In genomic region chr1:44842763-44843655, GRCh38 we compare ENCODE assay signal across 8 cellular contexts. TPM values are rescaled to one million over a fixed set of nuclear protein-coding genes. Genes with fewer than 3 reads are reported as not detected.
DNase-seq lines count a peak whose midpoint lies in the region; ATAC-seq, FAIRE-seq and TF ChIP-seq lines count a peak whose summit lies in the region.

Gene PTCH2 (minus strand): TSS chr1:44843253. CDS start chr1:44842932, 321 bp downstream.

- H3K27ac ChIP-seq in RWPE2 (ENCODE audit: poor library complexity, severe bottlenecking) (no peak within 1 kb of the TSS), smooth muscle cell (ENCODE audit: low read depth) (no peak within 1 kb of the TSS)

- H2AFZ ChIP-seq in smooth muscle cell (ENCODE audit: low read depth): peak within 1 kb of the TSS; percentile 12

- H3K9me3 Mint-ChIP-seq in immature natural killer cell: no peaks in the 10 kb centered on the region

- peaks cover 0 to 25% (median 8%) of the 10 kb centered on the region in 3 donors for H3K27me3 Mint-ChIP-seq in immature natural killer cell (ENCODE audit: low read depth in 3 of 3)

- H3K4me1 Mint-ChIP-seq in immature natural killer cell: peaks cover 5 to 6% of the 10 kb centered on the region in 2 donors

- H3F3A ChIP-seq in smooth muscle cell (ENCODE audit: low read depth): peaks cover 4% of the 10 kb centered on the region

- H3K36me3 ChIP-seq in RWPE2 (ENCODE audit: low read depth) (no peaks in the 10 kb centered on the region), smooth muscle cell (ENCODE audit: low read depth) (no peaks in the 10 kb centered on the region)

- FAIRE-seq in HTR-8/SVneo (lab: Jason Lieb, UNC): no peak

- H3K9me3 ChIP-seq in RWPE2 (ENCODE audit: severe bottlenecking) (no peaks in the 10 kb centered on the region), smooth muscle cell (replicated peaks; ENCODE audit: low read depth) (no peaks in the 10 kb centered on the region)

- WGBS in smooth muscle cell (ENCODE audit: low lambda C conversion rate): 10% methylated on average over 26 of the region's 75 CpGs

- peak within 1 kb of the TSS; percentile 24 for H3K9ac ChIP-seq in smooth muscle cell (ENCODE audit: low read depth)

- H3K27me3 ChIP-seq in RWPE2 (ENCODE audit: insufficient read depth, poor library complexity, severe bottlenecking) (no peaks in the 10 kb centered on the region), smooth muscle cell (ENCODE audit: low read depth) (no peaks in the 10 kb centered on the region)

- H3K27ac Mint-ChIP-seq in immature natural killer cell: peak within 1 kb of the TSS in 1 of 6 donors; percentile 40

- ATAC-seq in RWPE2 (ENCODE audit: low read depth) (peak; percentile 82), GM21367 (IDR thresholded peaks at IDR 0.05; ENCODE audit: unreplicated experiment) (no peak), HG03571 (IDR thresholded peaks at IDR 0.05; ENCODE audit: unreplicated experiment) (no peak)

- H3K4me2 ChIP-seq in smooth muscle cell: peak within 1 kb of the TSS; percentile 93

- DNase-seq in Caki2 (ENCODE audit: low read depth) (peak; percentile 26), HTR-8/SVneo (ENCODE audit: insufficient read length, low spot score) (peak; percentile 83), RWPE2 (ENCODE audit: low spot score) (no peak), cerebellum (ENCODE audit: low spot score) (peak; percentile 63), immature natural killer cell (peak; percentile 5 to 13 (median 7)), smooth muscle cell (lab: John Stamatoyannopoulos, UW; ENCODE audit: unreplicated experiment) (peak; percentile 67)

- peak within 1 kb of the TSS in 4 of 5 donors; percentile 34 to 53 (median 48) for H3K4me3 Mint-ChIP-seq in immature natural killer cell

- H3K79me2 ChIP-seq in smooth muscle cell (ENCODE audit: low read depth): no peaks in the 10 kb centered on the region

- peaks cover 3 to 12% (median 3%) of the 10 kb centered on the region in 3 donors for H3K36me3 Mint-ChIP-seq in immature natural killer cell

- TF ChIP-seq CTCF in RWPE2 (IDR thresholded peaks at IDR 0.05; ENCODE audit: poor library complexity, severe bottlenecking) (no peak), smooth muscle cell (IDR thresholded peaks at IDR 0.05; ENCODE audit: borderline replicate concordance, insufficient read depth, poor library complexity, severe bottlenecking) (no peak)

- H4K20me1 ChIP-seq in smooth muscle cell (ENCODE audit: low read depth): no peaks in the 10 kb centered on the region

- in situ Hi-C loops in Caki2 (cut with HindIII; ENCODE audit: low pct_unique_long_range_greater_than_20kb, low sequenced_read_pairs): no loop called here

- H3K4me1 ChIP-seq in RWPE2 (ENCODE audit: insufficient read depth, poor library complexity, severe bottlenecking): no peaks in the 10 kb centered on the region
- no peaks in the 10 kb centered on the region for H3K4me1 ChIP-seq in smooth muscle cell (ENCODE audit: low read depth)

- H3K4me3 ChIP-seq in RWPE2 (ENCODE audit: severe bottlenecking) (peak within 1 kb of the TSS; percentile 35), smooth muscle cell (peak within 1 kb of the TSS; percentile 56)

RNA-seq across cellular contexts. Expression of gene PTCH2, which starts in this region (rescaled TPM):
- not detected in 2 replicates for total RNA-seq in Caki2 (2014; rRNA removed; shearing (Covaris generic); ENCODE audit: low replicate concordance)
- total RNA-seq in cerebellum (2.4 TPM), smooth muscle cell (0.22 TPM in 1 of 2 replicates, not detected in the other)
- polyA plus RNA-seq in immature natural killer cell (under 1 TPM in 1 of 3 donors, not detected in 2; 0.20 TPM), smooth muscle cell (0.43 and 2.0 TPM in 2 replicates)

Comparison
In these comparisons a context has a peak if more than half of its experiments do, and no peak if none do; other contexts are left out.
1. Peak in DNase-seq in Caki2; RNA of the gene not detected or under 1 TPM.
2. Peak in DNase-seq in immature natural killer cell; RNA of the gene not detected or under 1 TPM.